In genomic region chr16:716250-716607, GRCh38 we compare ENCODE assay signal across 8 cellular contexts. TPM values are rescaled to one million over a fixed set of nuclear protein-coding genes. Genes with fewer than 3 reads are reported as not detected.
A peak's percentile ranks its signal among the peaks of the same experiment; 100 is the strongest.
DNase-seq lines count a peak whose midpoint lies in the region; ATAC-seq and TF ChIP-seq lines count a peak whose summit lies in the region.

No MANE protein-coding gene starts in this region.

- TF ChIP-seq CTCF in psoas muscle (IDR thresholded peaks at IDR 0.05) = no peak

- H3K4me3 ChIP-seq in psoas muscle = peak overlapping the region; percentile 74

- peaks cover 18% of the 10 kb centered on the region for H3K4me1 ChIP-seq in psoas muscle

- H3K36me3 ChIP-seq in psoas muscle (ENCODE audit: insufficient read depth in 1 of 2, low read depth in 1 of 2) = no peaks in the 10 kb centered on the region

- ATAC-seq in psoas muscle = no peak
- ATAC-seq in HG02588 (IDR thresholded peaks at IDR 0.05; ENCODE audit: unreplicated experiment) = no peak
- no peak for ATAC-seq in HG02642 (IDR thresholded peaks at IDR 0.05; ENCODE audit: poor library complexity, unreplicated experiment)

- H3K9me3 ChIP-seq in psoas muscle = no peaks in the 10 kb centered on the region

- H3K27me3 ChIP-seq in psoas muscle (ENCODE audit: insufficient read depth in 3 of 3, low read length in 2 of 3) = peaks cover 0 to 4% (median 2%) of the 10 kb centered on the region in 3 donors

- no peak overlapping the region for H3K27ac ChIP-seq in psoas muscle

- intact Hi-C loops in psoas muscle (cut with DNase I) = no loop called here

- WGBS in psoas muscle, 3 donors = 14 to 32% (median 18%) methylated on average over 3 to 12 of the region's 12 CpGs

- DNase-seq in ELF-1 (ENCODE audit: low read depth, low spot score) (peak; percentile 94), RPMI7951 (ENCODE audit: low read depth) (peak; percentile 70), fibroblast of gingiva (ENCODE audit: low read depth) (peak; percentile 75), psoas muscle (no peak), NCI-H526 (lab: John Stamatoyannopoulos, UW) (no peak)
- no peak for DNase-seq in stimulated activated naive CD4-positive, alpha-beta T cell treated with Interleukin-2 at 50 U/mL for 16 hours (lab: John Stamatoyannopoulos, UW)

RNA-seq across cellular contexts. Expression of gene METRN, which starts 1.3 kb away (rescaled TPM):
- 39.2 and 57.1 TPM in 2 replicates for total RNA-seq in RPMI7951 (2014; rRNA removed; shearing (Covaris generic))
- total RNA-seq in psoas muscle = 10 to 100 TPM; 19.6 to 25.8 (median 22.8) TPM
- 10 to 100 TPM; 17.9 to 28.0 (median 27.4) TPM for polyA plus RNA-seq in psoas muscle

RNA-seq across cellular contexts. Expression of gene ANTKMT, which starts 4.7 kb away (rescaled TPM):
- total RNA-seq in RPMI7951 (2014; rRNA removed; shearing (Covaris generic)) = 18.0 and 26.3 TPM in 2 replicates
- total RNA-seq in psoas muscle = 10 to 100 TPM; 30.9 to 45.6 (median 34.5) TPM
- polyA plus RNA-seq in psoas muscle = 10 to 100 TPM; 16.1 to 56.0 (median 26.3) TPM

RNA-seq across cellular contexts. Expression of gene CCDC78, which starts 10.0 kb away (rescaled TPM):
- under 0.01 and 0.12 TPM in 2 replicates for total RNA-seq in RPMI7951 (2014; rRNA removed; shearing (Covaris generic))
- under 1 TPM in 1 of 4 donors, not detected in 3; 0.11 TPM for total RNA-seq in psoas muscle
- under 1 TPM in 2 of 3 donors, not detected in 1; 0.12 to 0.16 TPM for polyA plus RNA-seq in psoas muscle

RNA-seq across cellular contexts. Expression of gene FBXL16, which starts 10.6 kb away (rescaled TPM):
- total RNA-seq in RPMI7951 (2014; rRNA removed; shearing (Covaris generic)) = 0.24 TPM in 1 of 2 replicates, not detected in the other
- total RNA-seq in psoas muscle = under 1 TPM in 2 of 4 donors, not detected in 2; 0.08 TPM
- polyA plus RNA-seq in psoas muscle = under 1 TPM; 0.04 to 0.16 (median 0.10) TPM

RNA-seq across cellular contexts. Expression of gene HAGHL, which starts 10.7 kb away (rescaled TPM):
- 3.3 and 4.0 TPM in 2 replicates for total RNA-seq in RPMI7951 (2014; rRNA removed; shearing (Covaris generic))
- 1 to 10 TPM in 1 of 4 donors, under 1 TPM in 3; 0.42 to 1.6 (median 0.71) TPM for total RNA-seq in psoas muscle
- polyA plus RNA-seq in psoas muscle = 1 to 10 TPM in 1 of 3 donors, under 1 TPM in 2; 0.38 to 4.4 (median 0.58) TPM

Comparison
In these comparisons a context has a peak if more than half of its experiments do, and no peak if none do; other contexts are left out.
1. DNase-seq: peak in ELF-1 (single experiment), RPMI7951 (single experiment) and fibroblast of gingiva (single experiment); none in psoas muscle (0 of 2), stimulated activated naive CD4-positive, alpha-beta T cell treated with Interleukin-2 at 50 U/mL for 16 hours (single experiment) and NCI-H526 (0 of 2).